8 cellular contexts compared by ENCODE assay signal in the genomic region with DNA sequence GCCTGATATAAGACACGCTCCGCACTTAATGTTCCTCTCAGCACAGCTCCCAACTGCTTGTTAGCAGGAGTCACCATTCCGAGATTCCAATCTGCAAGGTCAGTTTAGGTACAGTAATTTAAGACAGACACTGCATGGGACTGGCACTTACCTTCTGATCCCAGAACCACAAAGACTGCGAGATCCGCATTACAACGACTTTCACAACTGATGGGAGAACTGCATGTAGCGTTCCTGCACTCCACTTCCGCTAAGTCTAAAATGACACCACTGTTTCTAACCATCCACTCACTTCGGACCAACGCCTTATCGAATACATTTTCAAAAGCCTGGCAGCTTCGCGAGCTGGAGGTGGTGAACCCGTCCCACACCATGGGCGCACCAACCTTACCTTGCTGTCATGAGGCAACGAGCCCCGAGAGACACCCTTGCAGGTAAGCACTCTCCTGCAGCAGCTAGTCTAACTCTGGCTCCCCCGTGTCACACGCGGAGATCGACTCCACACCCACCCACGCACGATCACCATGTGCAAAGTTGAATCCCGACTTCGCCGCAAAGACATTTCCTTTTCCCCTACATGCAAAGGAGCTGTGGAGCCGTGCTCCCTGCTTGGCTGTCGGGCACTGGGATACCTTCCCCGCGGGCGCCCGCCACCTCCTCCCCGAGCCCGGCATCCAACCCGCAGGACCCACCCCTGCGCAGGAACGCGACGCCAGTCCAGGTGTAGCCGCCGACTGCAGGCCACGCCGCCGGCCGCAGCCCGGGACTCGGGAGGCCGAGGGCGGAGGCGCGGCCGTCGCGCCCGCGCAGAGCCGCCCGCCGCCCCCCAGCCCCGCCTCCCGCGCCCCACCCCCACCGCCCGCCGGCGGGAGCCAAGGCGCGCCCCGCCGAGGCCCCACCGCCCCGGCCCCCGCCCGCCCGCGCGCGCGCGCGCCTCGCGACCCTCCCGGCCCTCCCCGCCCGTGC. TPM values are rescaled to one million over a fixed set of nuclear protein-coding genes. Genes with fewer than 3 reads are reported as not detected.
DNase-seq lines count a peak whose midpoint lies in the region; ATAC-seq, FAIRE-seq and TF ChIP-seq lines count a peak whose summit lies in the region.

No MANE protein-coding gene starts in this region.

- peaks cover 26% of the 10 kb centered on the region for H3K4me1 Mint-ChIP-seq in mesothelial cell of epicardium

- H4K20me1 ChIP-seq in H1 (replicated peaks in 1 of 2; ENCODE audit: control insufficient read depth in 1 of 2, insufficient read depth in 2 of 2, low read length in 2 of 2), result peaks cover 5 to 14% of the 10 kb centered on the region in 2 experiments

- H3K18ac ChIP-seq in H1 (ENCODE audit: extremely low read depth, low read length), result no peak overlapping the region

- TF ChIP-seq EP300 in H1 (IDR thresholded peaks at IDR 0.05; ENCODE audit: borderline replicate concordance in 1 of 2, low read depth in 2 of 2, low read length in 2 of 2), result no peak

- peak overlapping the region; percentile 95 to 100 for H3K4me2 ChIP-seq in H1 (ENCODE audit: insufficient read depth in 1 of 2, low read depth in 2 of 2, low read length in 2 of 2)

- H3K27me3 ChIP-seq in AG04450 (ENCODE audit: control insufficient read depth, insufficient read depth, low read length), result no peaks in the 10 kb centered on the region
- no peaks in the 10 kb centered on the region for H3K27me3 ChIP-seq in H1 (replicated peaks in 1 of 4; ENCODE audit: control insufficient read depth in 3 of 4, extremely low read depth in 1 of 4, insufficient read depth in 3 of 4, low read length in 3 of 4)

- H3K23ac ChIP-seq in H1 (ENCODE audit: insufficient read length), result no peak overlapping the region

- no peak overlapping the region for H2BK20ac ChIP-seq in H1 (ENCODE audit: low read length)

- peaks cover 3 to 6% (median 5%) of the 10 kb centered on the region in 4 experiments; a peak in 6 of 7 replicates for H3K4me1 ChIP-seq in H1 (replicated peaks in 1 of 4; ENCODE audit: control insufficient read depth in 3 of 4, insufficient read depth in 4 of 4, low read length in 3 of 4)

- H3K36me3 ChIP-seq in H1 (ENCODE audit: control insufficient read depth in 2 of 4, insufficient read depth in 4 of 4, low read length in 3 of 4), result peaks cover 0 to 3% (median under 1%) of the 10 kb centered on the region in 4 experiments; a peak in 2 of 8 replicates

- no peak overlapping the region for H3K56ac ChIP-seq in H1 (replicated peaks; ENCODE audit: insufficient read length, low read depth, low read length)

- peak overlapping the region; percentile 63 for H4K8ac ChIP-seq in H1 (ENCODE audit: extremely low read depth, insufficient read depth, low read length)

- H3K9me3 ChIP-seq in AG04450 (ENCODE audit: control insufficient read depth, insufficient read depth, low read length), result peaks cover 3% of the 10 kb centered on the region; the same call in 1 of the 2 replicates
- no peaks in the 10 kb centered on the region for H3K9me3 ChIP-seq in H1 (ENCODE audit: insufficient read depth in 2 of 2, low read depth in 1 of 2, low read length in 1 of 2)

- POLR2A ChIA-PET in AG04450 (lab: Yijun Ruan, JAX) (interaction anchor here (1.2 to 1.4 kb wide), 3 partner anchors 28 to 66 kb away, joined by 4 to 10 read pairs (median 5); a partner anchor contains a TSS), H1 (lab: Charles Lee; ENCODE audit: partially characterized antibody) (interaction anchor here (1.4 to 2.6 kb wide), 3 partner anchors 67 to 461 kb away, joined by 3 to 9 read pairs (median 3); a partner anchor contains a TSS)

- TF ChIP-seq POLR2A in H1 (IDR thresholded peaks at IDR 0.05; ENCODE audit: control extremely low read depth in 1 of 2, low read depth in 2 of 2, low read length in 2 of 2), result no peak

- 0 out of 2 replicates have a peak overlapping the region, but pooled peaks have one; percentile 49 for H2BK15ac ChIP-seq in H1 (ENCODE audit: low read length)

- WGBS in H1 (ENCODE audit: extremely low coverage in 1 of 2, insufficient coverage in 1 of 2, insufficient read length in 1 of 2, insufficient replicate concordance in 2 of 2, low coverage in 1 of 2, low lambda C conversion rate in 2 of 2, missing lambda C conversion rate in 1 of 2), 2 experiments, result 6% methylated on average over 31 of the region's 86 CpGs; no CpG with 5 or more reads in 1 of the 2 experiments

- peak overlapping the region; percentile 75 for H4K5ac ChIP-seq in H1 (ENCODE audit: insufficient read length, low read depth, low read length)

- H3K36me3 Mint-ChIP-seq in mesothelial cell of epicardium, result no peaks in the 10 kb centered on the region

- H3K79me1 ChIP-seq in H1 (ENCODE audit: low read depth, low read length), result peaks cover 15% of the 10 kb centered on the region

- no peak overlapping the region for H2BK120ac ChIP-seq in H1 (replicated peaks; ENCODE audit: low read depth, low read length)

- peak overlapping the region; percentile 93 for H3K27ac Mint-ChIP-seq in mesothelial cell of epicardium

- H3K4ac ChIP-seq in H1 (replicated peaks; ENCODE audit: insufficient read length, low read depth, low read length), result no peak overlapping the region

- FAIRE-seq in H1 (lab: Jason Lieb, UNC), result no peak

- H3K27ac ChIP-seq in AG04450 (ENCODE audit: low read depth, low read length) (peak overlapping the region; percentile 23), H1 (ENCODE audit: low read depth, low read length) (no peak overlapping the region)

- H3K79me2 ChIP-seq in H1 (ENCODE audit: control insufficient read depth in 1 of 2, insufficient read depth in 2 of 2, low read length in 2 of 2), result peaks cover 20 to 89% of the 10 kb centered on the region in 2 experiments

- peak; percentile 19 for ATAC-seq in GM18861 (IDR thresholded peaks at IDR 0.05; ENCODE audit: unreplicated experiment)
- ATAC-seq in HG03103 (IDR thresholded peaks at IDR 0.05; ENCODE audit: low read depth, unreplicated experiment), result peak; percentile 38

- H3K9me3 Mint-ChIP-seq in mesothelial cell of epicardium, result no peaks in the 10 kb centered on the region

- CTCF ChIA-PET in AG04450 (lab: Charles Lee) (interaction anchor here (0.6 to 2.4 kb wide), 2 partner anchors 10 to 67 kb away, joined by 3 to 15 read pairs; a partner anchor contains a TSS), H1 (lab: Charles Lee; ENCODE audit: partially characterized antibody) (interaction anchor here (0.6 to 2.2 kb wide), 5 partner anchors 10 to 180 kb away, joined by 3 to 7 read pairs (median 3); a partner anchor contains a TSS)

- peak overlapping the region; percentile 34 for H4K91ac ChIP-seq in H1 (replicated peaks; ENCODE audit: insufficient read length, low read length)

- peak overlapping the region; percentile 92 for H3K4me3 ChIP-seq in AG04450 (ENCODE audit: low read depth, low read length)
- peak overlapping the region; percentile 92 to 100 (median 97) for H3K4me3 ChIP-seq in H1 (ENCODE audit: extremely low read depth in 1 of 4, insufficient read depth in 2 of 4, low read depth in 3 of 4, low read length in 4 of 4)

- peak overlapping the region; percentile 45 to 84 (median 70) for H3K9ac ChIP-seq in H1 (replicated peaks in 1 of 4; ENCODE audit: extremely low read depth in 1 of 4, low read depth in 3 of 4, low read length in 3 of 4)

- peak overlapping the region; percentile 88 for H3K4me3 Mint-ChIP-seq in mesothelial cell of epicardium

- peak overlapping the region; percentile 47; the same call in 1 of the 2 replicates for H2AFZ ChIP-seq in H1 (ENCODE audit: low read length)

- DNase-seq in AG04450 (ENCODE audit: low read depth, low spot score) (no peak), NCI-H526 treated with DMSO at 0.1 percent for 48 hours (lab: John Stamatoyannopoulos, UW) (peak; percentile 16), H1 (ENCODE audit: low read depth in 1 of 2, low spot score in 2 of 2) (peak in 1 of 2 experiments; percentile 66), mesothelial cell of epicardium (ENCODE audit: low spot score in 2 of 2, unreplicated experiment in 2 of 2) (peak; percentile 37 to 67)
- DNase-seq in activated CD8-positive, alpha-beta memory T cell treated with anti-CD3 and anti-CD28 coated beads for 24 hours, result peak; percentile 86
- peak; percentile 4 to 19 for DNase-seq in stimulated activated CD8-positive, alpha-beta memory T cell treated with anti-CD3 and anti-CD28 coated beads, Interleukin-2, amount 100 ng/mL, for 1 hour (ENCODE audit: low read depth in 2 of 2)

- H3K27me3 Mint-ChIP-seq in mesothelial cell of epicardium (ENCODE audit: low read depth), result no peaks in the 10 kb centered on the region

- H3K14ac ChIP-seq in H1 (ENCODE audit: insufficient read length), result no peak overlapping the region

- peaks cover 10% of the 10 kb centered on the region for H3K23me2 ChIP-seq in H1 (ENCODE audit: low read depth, low read length)

- H2AK5ac ChIP-seq in H1 (ENCODE audit: low read depth, low read length), result peak overlapping the region; percentile 10; the same call in 1 of the 2 replicates

- H2BK5ac ChIP-seq in H1 (ENCODE audit: low read depth, low read length), result peak overlapping the region; percentile 26; the same call in 1 of the 2 replicates

- H2BK12ac ChIP-seq in H1 (ENCODE audit: low read depth, low read length), result no peak overlapping the region

- TF ChIP-seq CTCF in AG04450 (IDR thresholded peaks at IDR 0.05; ENCODE audit: low read depth, low read length) (no peak), H1 (IDR thresholded peaks at IDR 0.05; ENCODE audit: control extremely low read depth in 1 of 3, insufficient read depth in 1 of 3, low read depth in 1 of 3, low read length in 3 of 3) (no peak), mesothelial cell of epicardium (IDR thresholded peaks at IDR 0.05; ENCODE audit: unreplicated experiment) (no peak)

- no peak for TF ChIP-seq RAD21 in H1 (IDR thresholded peaks at IDR 0.05 in 1 of 2, conservative IDR thresholded peaks at IDR 0.05 in 1 of 2; ENCODE audit: low read depth in 2 of 2, low read length in 2 of 2)

RNA-seq across cellular contexts. Expression of a gene that starts 0.7 kb away (rescaled TPM):
- polyA plus RNA-seq in AG04450 (2011; rRNA removed) (17.3 and 17.9 TPM in 2 replicates), H1 (2011; rRNA removed) (17.3 and 17.7 TPM in 2 replicates)
- 23.3 and 28.7 TPM in 2 replicates for polyA minus RNA-seq in AG04450 (2011; rRNA and poly(A)+ RNA removed)
- total RNA-seq in H1 (2021; fragmentation: NEBNext Ultra II Directional; extraction: Animal tissue kit (Norgen Biotek cat#: 25700)), result 23.3 and 24.8 TPM in 2 replicates
- 16.1 TPM for polyA plus RNA-seq in H1 (2011; cell fraction: cytosol; rRNA removed)
- polyA plus RNA-seq in H1 (2011; cell fraction: nucleus; rRNA removed), result 29.6 TPM
- 14.3 to 17.1 TPM (median 15.6 TPM) in 4 replicates for polyA plus RNA-seq in H1 (2012, experiment 1 of 2)
- polyA plus RNA-seq in H1 (2012, experiment 2 of 2), result 6.3 TPM
- 20.3 TPM for polyA plus RNA-seq in H1 (2013, experiment 1 of 2)
- 20.5 TPM for polyA plus RNA-seq in H1 (2013, experiment 2 of 2)
- polyA minus RNA-seq in H1 (2011; rRNA and poly(A)+ RNA removed), result 29.6 and 30.0 TPM in 2 replicates
- 10.2 TPM for polyA minus RNA-seq in H1 (2011; cell fraction: cytosol; rRNA and poly(A)+ RNA removed)
- polyA minus RNA-seq in H1 (2011; cell fraction: nucleus; rRNA and poly(A)+ RNA removed), result 37.9 TPM
- total RNA-seq in mesothelial cell of epicardium, result 19.5 to 21.3 TPM (median 20.9 TPM) in 3 replicates

RNA-seq across cellular contexts. Expression of a gene that starts 0.9 kb away (rescaled TPM):
- polyA plus RNA-seq in AG04450 (2011; rRNA removed) (6.2 and 6.4 TPM in 2 replicates), H1 (2011; rRNA removed) (13.7 and 14.5 TPM in 2 replicates)
- polyA minus RNA-seq in AG04450 (2011; rRNA and poly(A)+ RNA removed), result 18.0 and 20.5 TPM in 2 replicates
- 33.0 and 33.5 TPM in 2 replicates for total RNA-seq in H1 (2021; fragmentation: NEBNext Ultra II Directional; extraction: Animal tissue kit (Norgen Biotek cat#: 25700))
- polyA plus RNA-seq in H1 (2011; cell fraction: cytosol; rRNA removed), result 15.9 TPM
- polyA plus RNA-seq in H1 (2011; cell fraction: nucleus; rRNA removed), result 19.3 TPM
- polyA plus RNA-seq in H1 (2012, experiment 1 of 2), result 14.3 to 18.8 TPM (median 17.7 TPM) in 4 replicates
- 8.8 TPM for polyA plus RNA-seq in H1 (2012, experiment 2 of 2)
- polyA plus RNA-seq in H1 (2013, experiment 1 of 2), result 13.3 TPM
- 12.3 TPM for polyA plus RNA-seq in H1 (2013, experiment 2 of 2)
- polyA minus RNA-seq in H1 (2011; rRNA and poly(A)+ RNA removed), result 65.0 and 74.8 TPM in 2 replicates
- 23.3 TPM for polyA minus RNA-seq in H1 (2011; cell fraction: cytosol; rRNA and poly(A)+ RNA removed)
- polyA minus RNA-seq in H1 (2011; cell fraction: nucleus; rRNA and poly(A)+ RNA removed), result 41.7 TPM
- 11.3 to 13.1 TPM (median 11.4 TPM) in 3 replicates for total RNA-seq in mesothelial cell of epicardium
